Comparison of ENCODE assay signal across 1 cellular context in genomic region chr9:131773911-131774379, GRCh38.
TF ChIP-seq lines count a peak whose summit lies in the region.

No MANE protein-coding gene starts in this region.

TF ChIP-seq in H1, 55 proteins besides CTCF, POLR2A, EP300 and RAD21:
- TF ChIP-seq USF2 (IDR thresholded peaks at IDR 0.05; ENCODE audit: low read length), result peak; percentile 56; the same call in 1 of the 2 replicates
- 0 out of 2 replicates have a peak, but pooled peaks have one; percentile 28 for TF ChIP-seq BACH1 (IDR thresholded peaks at IDR 0.05; ENCODE audit: low read length)
- TF ChIP-seq SAP30 (IDR thresholded peaks at IDR 0.05; ENCODE audit: insufficient read depth, insufficient replicate concordance, low read length), result no peak
- no peak for TF ChIP-seq TEAD4 (IDR thresholded peaks at IDR 0.05; ENCODE audit: low read depth, low read length)
